1 cellular context compared by ENCODE assay signal in the genomic region with DNA sequence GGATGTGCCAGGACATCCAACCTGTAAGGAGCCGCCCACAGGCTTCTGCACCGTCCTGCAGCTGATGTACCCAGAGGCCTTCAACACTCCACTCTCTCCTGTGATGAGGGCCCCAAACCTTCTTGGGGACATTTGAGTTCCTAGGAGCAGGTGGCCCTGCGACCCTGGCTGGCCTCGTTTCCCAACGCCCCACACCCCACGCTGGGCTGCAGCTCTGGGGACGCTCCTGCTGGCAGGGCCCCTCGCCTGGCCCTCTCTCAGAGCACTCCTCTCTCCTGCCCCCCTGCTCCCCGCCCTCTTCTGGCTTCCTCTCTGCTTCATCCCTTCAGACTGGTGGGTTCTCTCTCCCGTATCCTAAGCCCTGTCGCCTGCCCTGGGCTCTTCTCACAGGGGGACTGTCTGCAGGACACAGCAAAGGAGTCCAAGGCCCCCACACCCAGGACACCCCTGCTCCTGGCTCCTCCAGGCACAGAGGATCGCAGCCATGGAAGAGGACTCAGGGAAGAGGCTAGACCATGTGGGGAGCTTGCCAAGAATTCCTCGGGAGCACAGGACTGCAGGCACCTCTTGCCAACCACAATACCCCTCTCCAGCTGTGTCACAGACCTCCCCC.
TF ChIP-seq lines count a peak whose summit lies in the region.

No MANE protein-coding gene starts in this region.

TF ChIP-seq in H1, 55 proteins besides CTCF, POLR2A, EP300 and RAD21:
- TF ChIP-seq, protein P1, sequence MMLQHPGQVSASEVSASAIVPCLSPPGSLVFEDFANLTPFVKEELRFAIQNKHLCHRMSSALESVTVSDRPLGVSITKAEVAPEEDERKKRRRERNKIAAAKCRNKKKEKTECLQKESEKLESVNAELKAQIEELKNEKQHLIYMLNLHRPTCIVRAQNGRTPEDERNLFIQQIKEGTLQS (IDR thresholded peaks at IDR 0.05; ENCODE audit: insufficient read depth, low read depth, low read length) = no peak
- TF ChIP-seq BCL11A (IDR thresholded peaks at IDR 0.05; ENCODE audit: low read depth in 2 of 2, low read length in 2 of 2) (no peak), ZNF274 (IDR thresholded peaks at IDR 0.05; ENCODE audit: borderline replicate concordance, extremely low read depth, low read length) (no peak), POU5F1 (IDR thresholded peaks at IDR 0.05; ENCODE audit: low read depth, low read length) (no peak), NRF1 (IDR thresholded peaks at IDR 0.05; ENCODE audit: low read depth, low read length) (no peak), RXRA (IDR thresholded peaks at IDR 0.05; ENCODE audit: insufficient read depth, low read depth, low read length) (no peak), HDAC2 (IDR thresholded peaks at IDR 0.05; ENCODE audit: borderline replicate concordance in 1 of 2, low read depth in 2 of 2, low read length in 2 of 2) (no peak), TBP (IDR thresholded peaks at IDR 0.05; ENCODE audit: low read depth, low read length) (no peak), TEAD4 (IDR thresholded peaks at IDR 0.05; ENCODE audit: low read depth, low read length) (no peak), KDM4A (IDR thresholded peaks at IDR 0.05; ENCODE audit: low read depth, low read length, severe bottlenecking) (no peak), SIX5 (IDR thresholded peaks at IDR 0.05; ENCODE audit: low read depth, low read length) (no peak), BACH1 (IDR thresholded peaks at IDR 0.05; ENCODE audit: low read length) (no peak), EGR1 (IDR thresholded peaks at IDR 0.05; ENCODE audit: borderline replicate concordance, low read depth, low read length) (no peak), GABPA (IDR thresholded peaks at IDR 0.05; ENCODE audit: borderline replicate concordance, insufficient read depth, low read length) (no peak), CBX8 (IDR thresholded peaks at IDR 0.05; ENCODE audit: borderline replicate concordance, low read depth, low read length) (no peak), CBX5 (IDR thresholded peaks at IDR 0.05; ENCODE audit: low read depth, low read length) (no peak)
